In genomic region chrX:148156986-148157385, GRCh38 we compare ENCODE assay signal across 27 cellular contexts.
A peak's percentile ranks its signal among the peaks of the same experiment; 100 is the strongest.
DNase-seq lines count a peak whose midpoint lies in the region; ATAC-seq lines count a peak whose summit lies in the region.
"Had no signal": no experiment of that assay in that cellular context is flagged by ENCODE, and none has a peak within 500 bp of the region (broad histone marks: within the 10 kb centered on the region; RNA-seq: fewer than 3 reads in every experiment).

No MANE protein-coding gene starts in this region.

- no peak overlapping the region for H3K27ac Mint-ChIP-seq in activated naive CD8-positive, alpha-beta T cell treated with anti-CD3 and anti-CD28 coated beads, Interleukin-2, amount 50 U/mL, for 24 hours
- H3K27ac Mint-ChIP-seq in activated naive CD8-positive, alpha-beta T cell treated with anti-CD3 and anti-CD28 coated beads for 36 hours: no peak overlapping the region
- no peak overlapping the region for H3K27ac Mint-ChIP-seq in stimulated activated naive CD8-positive, alpha-beta T cell treated with anti-CD3 and anti-CD28 coated beads, Interleukin-15, amount 100 ng/mL, for 72 hours
- H3K27ac Mint-ChIP-seq: B cell; CD14-positive monocyte; CD4-positive, alpha-beta memory T cell; CD4-positive, alpha-beta T cell; CD4-positive, CD25-positive, alpha-beta regulatory T cell; CD8-positive, alpha-beta memory T cell; CD8-positive, alpha-beta T cell had no signal

- no peak for DNase-seq in activated naive CD8-positive, alpha-beta T cell treated with anti-CD3 and anti-CD28 coated beads, Interleukin-2, amount 50 U/mL, for 24 hours
- DNase-seq in activated naive CD8-positive, alpha-beta T cell treated with anti-CD3 and anti-CD28 coated beads for 36 hours: no peak
- no peak for DNase-seq in stimulated activated naive CD8-positive, alpha-beta T cell treated with anti-CD3 and anti-CD28 coated beads, Interleukin-15, Interleukin-2, amounts not matched to agents 100 U/mL and 50 U/mL, for 24 hours
- no peak for DNase-seq in stimulated activated naive CD8-positive, alpha-beta T cell treated with anti-CD3 and anti-CD28 coated beads, Interleukin-15, amount 100 ng/mL, for 72 hours
- DNase-seq: 8988T; ACHN; AML-193; BE2C; C1 segment of cervical spinal cord; Caco-2; Calu3; CD4-positive, alpha-beta memory T cell; CD4-positive, alpha-beta T cell; CD4-positive, CD25-positive, alpha-beta regulatory T cell; CD8-positive, alpha-beta memory T cell; CD8-positive, alpha-beta T cell; COR-L47; DMS 273 treated with DMSO at 0.1 percent for 48 hours; DMS153; DMS53; DMS79; DMS79 treated with DMSO at 0.1 percent for 48 hours; DND-41; EL had no signal

- no peaks in the 10 kb centered on the region for H3K9me3 Mint-ChIP-seq in activated naive CD8-positive, alpha-beta T cell treated with anti-CD3 and anti-CD28 coated beads, Interleukin-2, amount 50 U/mL, for 24 hours
- no peaks in the 10 kb centered on the region for H3K9me3 Mint-ChIP-seq in activated naive CD8-positive, alpha-beta T cell treated with anti-CD3 and anti-CD28 coated beads for 36 hours
- H3K9me3 Mint-ChIP-seq in stimulated activated naive CD8-positive, alpha-beta T cell treated with anti-CD3 and anti-CD28 coated beads, Interleukin-15, amount 100 ng/mL, for 72 hours: peaks cover 0 to 4% of the 10 kb centered on the region in 2 donors
- H3K9me3 Mint-ChIP-seq: CD14-positive monocyte; CD4-positive, alpha-beta memory T cell; CD4-positive, alpha-beta T cell; CD8-positive, alpha-beta memory T cell; CD8-positive, alpha-beta T cell had no signal

- H3K27me3 Mint-ChIP-seq in activated naive CD8-positive, alpha-beta T cell treated with anti-CD3 and anti-CD28 coated beads, Interleukin-2, amount 50 U/mL, for 24 hours: no peaks in the 10 kb centered on the region
- H3K27me3 Mint-ChIP-seq in activated naive CD8-positive, alpha-beta T cell treated with anti-CD3 and anti-CD28 coated beads for 36 hours: no peaks in the 10 kb centered on the region
- H3K27me3 Mint-ChIP-seq in stimulated activated naive CD8-positive, alpha-beta T cell treated with anti-CD3 and anti-CD28 coated beads, Interleukin-15, amount 100 ng/mL, for 72 hours: no peaks in the 10 kb centered on the region
- H3K27me3 Mint-ChIP-seq: CD4-positive, alpha-beta memory T cell; CD4-positive, alpha-beta T cell; CD4-positive, CD25-positive, alpha-beta regulatory T cell had no signal

- no peak overlapping the region for H3K4me3 Mint-ChIP-seq in activated naive CD8-positive, alpha-beta T cell treated with anti-CD3 and anti-CD28 coated beads, Interleukin-2, amount 50 U/mL, for 24 hours
- no peak overlapping the region for H3K4me3 Mint-ChIP-seq in activated naive CD8-positive, alpha-beta T cell treated with anti-CD3 and anti-CD28 coated beads for 36 hours
- no peak overlapping the region for H3K4me3 Mint-ChIP-seq in stimulated activated naive CD8-positive, alpha-beta T cell treated with anti-CD3 and anti-CD28 coated beads, Interleukin-15, amount 100 ng/mL, for 72 hours
- H3K4me3 Mint-ChIP-seq: B cell; CD14-positive monocyte; CD4-positive, alpha-beta memory T cell; CD4-positive, alpha-beta T cell; CD4-positive, CD25-positive, alpha-beta regulatory T cell; CD8-positive, alpha-beta memory T cell; CD8-positive, alpha-beta T cell had no signal

- H3K36me3 Mint-ChIP-seq in activated naive CD8-positive, alpha-beta T cell treated with anti-CD3 and anti-CD28 coated beads, Interleukin-2, amount 50 U/mL, for 24 hours (ENCODE audit: low read depth): no peaks in the 10 kb centered on the region
- no peaks in the 10 kb centered on the region for H3K36me3 Mint-ChIP-seq in activated naive CD8-positive, alpha-beta T cell treated with anti-CD3 and anti-CD28 coated beads for 36 hours
- H3K36me3 Mint-ChIP-seq: CD14-positive monocyte; CD4-positive, alpha-beta memory T cell; CD4-positive, CD25-positive, alpha-beta regulatory T cell; CD8-positive, alpha-beta memory T cell; CD8-positive, alpha-beta T cell had no signal

- peaks cover 4% of the 10 kb centered on the region for H3K4me1 Mint-ChIP-seq in activated naive CD8-positive, alpha-beta T cell treated with anti-CD3 and anti-CD28 coated beads, Interleukin-2, amount 50 U/mL, for 24 hours
- peaks cover 4% of the 10 kb centered on the region for H3K4me1 Mint-ChIP-seq in activated naive CD8-positive, alpha-beta T cell treated with anti-CD3 and anti-CD28 coated beads for 36 hours
- peaks cover 5% of the 10 kb centered on the region for H3K4me1 Mint-ChIP-seq in stimulated activated naive CD8-positive, alpha-beta T cell treated with anti-CD3 and anti-CD28 coated beads, Interleukin-15, amount 100 ng/mL, for 72 hours
- H3K4me1 Mint-ChIP-seq: B cell; CD14-positive monocyte; CD4-positive, alpha-beta memory T cell; CD4-positive, CD25-positive, alpha-beta regulatory T cell; CD8-positive, alpha-beta memory T cell had no signal

- ATAC-seq in activated naive CD8-positive, alpha-beta T cell treated with anti-CD3 and anti-CD28 coated beads, Interleukin-2, amount 50 U/mL, for 24 hours: peak; percentile 66
- ATAC-seq in stimulated activated naive CD8-positive, alpha-beta T cell treated with anti-CD3 and anti-CD28 coated beads, Interleukin-15, Interleukin-2, amounts not matched to agents 100 U/mL and 50 U/mL, for 24 hours: peak; percentile 55
- ATAC-seq in stimulated activated naive CD8-positive, alpha-beta T cell treated with anti-CD3 and anti-CD28 coated beads, Interleukin-15, amount 100 ng/mL, for 72 hours: no peak
- ATAC-seq: A549; CD8-positive, alpha-beta T cell had no signal
